In the genomic region with DNA sequence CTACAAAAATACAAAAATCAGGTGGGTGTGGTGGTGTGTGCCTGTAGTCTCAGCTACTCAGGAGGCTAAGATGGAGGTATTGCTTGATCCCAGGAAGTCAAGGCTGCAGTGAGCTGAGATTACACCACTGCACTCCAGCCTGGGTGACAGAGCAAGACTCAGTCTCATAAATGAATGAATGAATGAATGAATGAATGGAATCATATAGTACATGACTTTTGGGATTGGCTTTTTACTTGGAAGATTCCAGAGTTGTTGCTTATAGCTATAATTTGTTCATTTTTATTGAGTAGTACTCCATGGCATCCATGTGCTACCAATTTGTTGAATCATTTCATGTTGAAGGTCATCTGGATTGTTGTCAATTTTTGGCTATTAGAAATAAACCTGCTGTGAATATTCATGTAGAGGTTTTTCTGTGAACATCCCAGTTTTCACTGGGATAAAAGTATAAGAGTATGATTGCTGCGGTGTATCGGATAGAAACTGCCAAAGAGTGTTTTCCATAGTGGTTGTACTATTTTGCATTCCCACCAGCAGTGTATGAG, we compare ENCODE assay signal across 18 cellular contexts.
"Had no signal": no experiment of that assay in that cellular context is flagged by ENCODE, and none has a peak within 500 bp of the region (broad histone marks: within the 10 kb centered on the region; RNA-seq: fewer than 3 reads in every experiment).

No MANE protein-coding gene starts in this region.

- H3K27me3 Mint-ChIP-seq: activated CD4-positive, alpha-beta memory T cell treated with anti-CD3 and anti-CD28 coated beads for 36 hours; activated naive CD8-positive, alpha-beta T cell treated with anti-CD3 and anti-CD28 coated beads, Interleukin-2, amount 50 U/mL, for 24 hours; dendritic cell treated with granulocyte-macrophage colony-stimulating factor and Interleukin-4, amounts not matched to agents 40 ng/mL and 50 ng/mL, for 4 days; memory B cell; T-helper 17 cell had no signal

- DNase-seq: activated CD4-positive, alpha-beta memory T cell treated with anti-CD3 and anti-CD28 coated beads for 36 hours; activated CD4-positive, alpha-beta T cell treated with anti-CD3 and anti-CD28 coated beads for 48 hours; activated naive CD4-positive, alpha-beta T cell treated with anti-CD3 and anti-CD28 coated beads for 36 hours; activated naive CD8-positive, alpha-beta T cell treated with anti-CD3 and anti-CD28 coated beads, Interleukin-2, amount 50 U/mL, for 24 hours; activated T-cell treated with anti-CD3 and anti-CD28 coated beads, Interleukin-2, amount 50 U/mL, for 48 hours; effector CD8-positive, alpha-beta T cell; erythroblast; heart left ventricle; islet precursor cell; left colon; nephron progenitor cell; right lobe of liver; stimulated activated CD4-positive, alpha-beta T cell treated with anti-CD3 and anti-CD28 coated beads, Interleukin-2, amount 100 ng/mL, for 24 hours; T-helper 17 cell; transverse colon had no signal

- H3K27ac Mint-ChIP-seq: activated CD4-positive, alpha-beta memory T cell treated with anti-CD3 and anti-CD28 coated beads for 36 hours; activated naive CD4-positive, alpha-beta T cell treated with anti-CD3 and anti-CD28 coated beads for 36 hours; activated naive CD8-positive, alpha-beta T cell treated with anti-CD3 and anti-CD28 coated beads, Interleukin-2, amount 50 U/mL, for 24 hours; memory B cell; nephron progenitor cell; stimulated activated effector memory CD8-positive, alpha-beta T cell treated with anti-CD3 and anti-CD28 coated beads, Interleukin-12 subunit alpha, Interleukin-12 subunit beta, amount 100 ng/mL, for 72 hours had no signal

- ATAC-seq: activated naive CD8-positive, alpha-beta T cell treated with anti-CD3 and anti-CD28 coated beads, Interleukin-2, amount 50 U/mL, for 24 hours; heart left ventricle; left colon; right lobe of liver; stimulated activated effector memory CD8-positive, alpha-beta T cell treated with anti-CD3 and anti-CD28 coated beads, Interleukin-12 subunit alpha, Interleukin-12 subunit beta, amount 100 ng/mL, for 72 hours; T-helper 17 cell had no signal

- H3K9me3 Mint-ChIP-seq: activated CD4-positive, alpha-beta memory T cell treated with anti-CD3 and anti-CD28 coated beads for 36 hours; activated naive CD4-positive, alpha-beta T cell treated with anti-CD3 and anti-CD28 coated beads for 36 hours; activated naive CD8-positive, alpha-beta T cell treated with anti-CD3 and anti-CD28 coated beads, Interleukin-2, amount 50 U/mL, for 24 hours; dendritic cell treated with granulocyte-macrophage colony-stimulating factor and Interleukin-4, amounts not matched to agents 40 ng/mL and 50 ng/mL, for 4 days; memory B cell had no signal

- H3K4me1 Mint-ChIP-seq: nephron progenitor cell had no signal

- H3K4me3 Mint-ChIP-seq: activated CD4-positive, alpha-beta memory T cell treated with anti-CD3 and anti-CD28 coated beads for 36 hours; activated naive CD4-positive, alpha-beta T cell treated with anti-CD3 and anti-CD28 coated beads for 36 hours; activated naive CD8-positive, alpha-beta T cell treated with anti-CD3 and anti-CD28 coated beads, Interleukin-2, amount 50 U/mL, for 24 hours; dendritic cell treated with granulocyte-macrophage colony-stimulating factor and Interleukin-4, amounts not matched to agents 40 ng/mL and 50 ng/mL, for 4 days; memory B cell; nephron progenitor cell; stimulated activated effector memory CD8-positive, alpha-beta T cell treated with anti-CD3 and anti-CD28 coated beads, Interleukin-12 subunit alpha, Interleukin-12 subunit beta, amount 100 ng/mL, for 72 hours; T-helper 17 cell had no signal
